14 cellular contexts compared by ENCODE assay signal in the genomic region with DNA sequence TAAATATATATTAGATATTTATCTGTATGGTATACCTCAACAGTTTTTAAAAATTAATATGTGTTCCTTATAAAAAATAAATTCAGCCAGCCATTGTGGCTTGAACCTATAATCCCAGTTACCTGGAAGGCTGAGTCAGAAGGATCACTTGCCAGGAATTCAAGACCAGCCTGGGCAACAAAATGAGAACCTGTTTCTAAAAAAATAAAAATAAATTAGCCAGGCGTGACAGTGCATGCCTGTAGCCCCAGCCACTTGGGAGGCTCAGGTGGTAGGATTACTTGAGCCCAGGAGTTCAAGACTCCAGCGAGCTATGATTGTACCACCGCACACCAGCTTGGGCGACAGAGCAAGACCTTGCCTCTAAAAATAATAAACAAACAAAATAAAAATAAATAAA.
"Had no signal": no experiment of that assay in that cellular context is flagged by ENCODE, and none has a peak within 500 bp of the region (broad histone marks: within the 10 kb centered on the region; RNA-seq: fewer than 3 reads in every experiment).

No MANE protein-coding gene starts in this region.

- ATAC-seq: left lung; stimulated activated naive CD8-positive, alpha-beta T cell treated with anti-CD3 and anti-CD28 coated beads, Interleukin-15, Interleukin-2, amounts not matched to agents 100 U/mL and 50 U/mL, for 24 hours; upper lobe of right lung had no signal

- H3K4me3 Mint-ChIP-seq: activated CD8-positive, alpha-beta T cell treated with anti-CD3 and anti-CD28 coated beads for 36 hours; activated T-helper 1 cell treated with anti-CD3 and anti-CD28 coated beads, Interleukin-12 subunit alpha, Interleukin-12 subunit beta, Interleukin-2, Interleukin-4 antibody, amounts not matched to agents 30 ng/mL and 10 ng/mL and 1 ng/mL, durations not matched to agents 14 hours and 24 hours and 36 hours; memory B cell; nephron progenitor cell had no signal

- H3K27ac Mint-ChIP-seq: activated CD8-positive, alpha-beta T cell treated with anti-CD3 and anti-CD28 coated beads for 36 hours; activated T-helper 1 cell treated with anti-CD3 and anti-CD28 coated beads, Interleukin-12 subunit alpha, Interleukin-12 subunit beta, Interleukin-2, Interleukin-4 antibody, amounts not matched to agents 30 ng/mL and 10 ng/mL and 1 ng/mL, durations not matched to agents 14 hours and 24 hours and 36 hours; memory B cell had no signal

- H3K4me3 ChIP-seq: left lung, sigmoid colon, upper lobe of right lung had no signal

- H3K27me3 Mint-ChIP-seq: activated CD8-positive, alpha-beta T cell treated with anti-CD3 and anti-CD28 coated beads for 36 hours; memory B cell had no signal

- DNase-seq: activated CD8-positive, alpha-beta memory T cell treated with anti-CD3 and anti-CD28 coated beads, Interleukin-2, amount 50 U/mL, for 4 hours; activated CD8-positive, alpha-beta T cell treated with anti-CD3 and anti-CD28 coated beads for 36 hours; activated naive CD4-positive, alpha-beta T cell treated with Interleukin-2 at 50 U/mL for 16 hours; caudate nucleus; cortex of kidney; effector memory CD4-positive, alpha-beta T cell; left lung; nephron progenitor cell; sigmoid colon; stimulated activated CD4-positive, alpha-beta T cell treated with anti-CD3 and anti-CD28 coated beads, Interleukin-2, amount 100 ng/mL, for 48 hours; stimulated activated naive CD8-positive, alpha-beta T cell treated with anti-CD3 and anti-CD28 coated beads, Interleukin-15, Interleukin-2, amounts not matched to agents 100 U/mL and 50 U/mL, for 24 hours; upper lobe of right lung had no signal

- H3K9me3 Mint-ChIP-seq: activated CD8-positive, alpha-beta T cell treated with anti-CD3 and anti-CD28 coated beads for 36 hours; activated T-helper 1 cell treated with anti-CD3 and anti-CD28 coated beads, Interleukin-12 subunit alpha, Interleukin-12 subunit beta, Interleukin-2, Interleukin-4 antibody, amounts not matched to agents 30 ng/mL and 10 ng/mL and 1 ng/mL, durations not matched to agents 14 hours and 24 hours and 36 hours; memory B cell had no signal
